In the genomic region with DNA sequence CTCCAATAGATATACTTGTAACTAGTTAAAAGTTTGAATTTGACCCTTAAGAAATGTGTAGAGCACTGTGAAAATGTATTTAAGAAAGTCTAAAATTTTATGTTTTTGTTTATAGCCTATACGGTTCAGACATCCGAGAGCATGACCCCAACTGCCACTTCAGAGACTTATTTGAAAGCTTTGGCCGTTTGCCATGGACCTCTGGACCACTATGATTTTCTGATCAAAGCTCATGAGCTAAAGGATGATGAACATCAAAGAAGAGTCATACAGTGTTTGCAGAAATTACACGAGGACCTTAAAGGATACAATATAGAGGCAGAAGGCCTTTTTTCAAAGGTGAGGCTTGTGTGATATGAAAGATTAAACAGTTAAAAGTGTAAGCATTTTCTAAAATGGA, we compare ENCODE assay signal across 25 cellular contexts.
"Had no signal": no experiment of that assay in that cellular context is flagged by ENCODE, and none has a peak within 500 bp of the region (broad histone marks: within the 10 kb centered on the region; RNA-seq: fewer than 3 reads in every experiment).

No MANE protein-coding gene starts in this region.

- ATAC-seq: stimulated activated effector memory CD8-positive, alpha-beta T cell treated with anti-CD3 and anti-CD28 coated beads, Interleukin-12 subunit alpha, Interleukin-12 subunit beta, amount 100 ng/mL, for 72 hours; stimulated activated memory B cell treated with anti-CD40 and anti-IgM and Interleukin-4, amounts not matched to agents 10 μg/mL and 1 μg/mL and 100 μg/mL, for 72 hours; stimulated activated naive B cell treated with anti-CD40 and anti-IgM and Interleukin-4, amounts not matched to agents 10 μg/mL and 1 μg/mL and 100 μg/mL, for 72 hours; stimulated activated naive CD8-positive, alpha-beta T cell treated with anti-CD3 and anti-CD28 coated beads, Interleukin-15, amount 100 ng/mL, for 72 hours; stimulated activated naive CD8-positive, alpha-beta T cell treated with anti-CD3 and anti-CD28 coated beads, Interleukin-15, Interleukin-2, amounts not matched to agents 100 U/mL and 50 U/mL, for 24 hours; upper lobe of right lung had no signal

- H3K27me3 ChIP-seq: stomach, suprapubic skin, testis, thyroid gland, tibial nerve, transverse colon, upper lobe of left lung, upper lobe of right lung, uterus, vagina had no signal

- FAIRE-seq: urothelium cell line had no signal

- DNase-seq: stimulated activated CD4-positive, alpha-beta T cell treated with anti-CD3 and anti-CD28 coated beads, Interleukin-2, amount 100 ng/mL, for 48 hours; stimulated activated CD4-positive, alpha-beta T cell treated with anti-CD3 and anti-CD28 coated beads, Interleukin-4, amount 100 ng/mL, for 1 hour; stimulated activated CD4-positive, alpha-beta T cell treated with anti-CD3 and anti-CD28 coated beads, Interleukin-4, amount 100 ng/mL, for 24 hours; stimulated activated CD4-positive, alpha-beta T cell treated with anti-CD3 and anti-CD28 coated beads, Interleukin-4, amount 100 ng/mL, for 4 hours; stimulated activated CD8-positive, alpha-beta memory T cell treated with anti-CD3 and anti-CD28 coated beads, Interleukin-4, amount 100 ng/mL, for 48 hours; stimulated activated naive B cell treated with anti-CD40 and anti-IgM and Interleukin-4, amounts not matched to agents 10 μg/mL and 1 μg/mL and 100 μg/mL, for 72 hours; stimulated activated naive CD4-positive, alpha-beta T cell; stimulated activated naive CD4-positive, alpha-beta T cell treated with Interleukin-2 at 50 U/mL for 16 hours; stimulated activated naive CD8-positive, alpha-beta T cell treated with anti-CD3 and anti-CD28 coated beads, Interleukin-15, amount 100 ng/mL, for 72 hours; stimulated activated naive CD8-positive, alpha-beta T cell treated with anti-CD3 and anti-CD28 coated beads, Interleukin-15, Interleukin-2, amounts not matched to agents 100 U/mL and 50 U/mL, for 24 hours; stomach; substantia nigra; testis; thyroid gland; transverse colon; upper lobe of left lung; upper lobe of right lung; uterus had no signal

- H3K27ac ChIP-seq: stomach, suprapubic skin, testis, thoracic aorta, thyroid gland, tibial nerve, transverse colon, upper lobe of left lung, upper lobe of right lung, uterus, vagina had no signal

- H3K36me3 ChIP-seq: thoracic aorta, thyroid gland, transverse colon, upper lobe of right lung, uterus had no signal

- H3K9me3 ChIP-seq: stomach, suprapubic skin, testis, thoracic aorta, thyroid gland, tibial nerve, transverse colon, upper lobe of left lung, upper lobe of right lung, uterus, vagina had no signal

- H3K4me3 ChIP-seq: stomach, suprapubic skin, testis, thoracic aorta, thyroid gland, tibial nerve, transverse colon, upper lobe of left lung, upper lobe of right lung, uterus, vagina had no signal

- H3K4me1 ChIP-seq: stomach, suprapubic skin, testis, tibial nerve, transverse colon, upper lobe of left lung, uterus, vagina had no signal
